Comparison of ENCODE assay signal across 1 cellular context in the genomic region with DNA sequence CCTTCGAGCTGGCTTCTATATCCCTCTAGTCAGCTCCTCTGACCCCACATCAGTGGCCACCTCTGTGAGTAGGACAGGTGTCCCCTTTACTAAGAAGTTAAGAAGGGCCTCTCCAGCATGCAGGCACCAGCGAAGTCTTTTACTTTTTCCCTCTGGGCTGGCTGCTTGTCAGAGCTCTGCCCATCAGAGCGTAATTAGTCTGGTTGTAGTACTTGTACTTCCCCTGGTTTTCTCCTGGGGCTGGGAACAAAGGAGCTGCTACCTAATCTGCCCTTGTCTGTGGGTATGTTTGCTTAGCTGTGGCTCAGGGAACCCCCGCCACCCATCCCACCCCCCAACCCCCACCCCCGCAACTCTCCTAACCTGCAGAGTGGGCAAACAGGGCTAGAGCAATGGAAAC.
TF ChIP-seq lines count a peak whose summit lies in the region.

No MANE protein-coding gene starts in this region.

TF ChIP-seq in GM12878, 131 proteins besides CTCF, POLR2A, EP300 and RAD21:
- TF ChIP-seq, protein P1, sequence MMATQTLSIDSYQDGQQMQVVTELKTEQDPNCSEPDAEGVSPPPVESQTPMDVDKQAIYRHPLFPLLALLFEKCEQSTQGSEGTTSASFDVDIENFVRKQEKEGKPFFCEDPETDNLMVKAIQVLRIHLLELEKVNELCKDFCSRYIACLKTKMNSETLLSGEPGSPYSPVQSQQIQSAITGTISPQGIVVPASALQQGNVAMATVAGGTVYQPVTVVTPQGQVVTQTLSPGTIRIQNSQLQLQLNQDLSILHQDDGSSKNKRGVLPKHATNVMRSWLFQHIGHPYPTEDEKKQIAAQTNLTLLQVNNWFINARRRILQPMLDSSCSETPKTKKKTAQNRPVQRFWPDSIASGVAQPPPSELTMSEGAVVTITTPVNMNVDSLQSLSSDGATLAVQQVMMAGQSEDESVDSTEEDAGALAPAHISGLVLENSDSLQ (IDR thresholded peaks at IDR 0.05): no peak
- TF ChIP-seq RFX5 (IDR thresholded peaks at IDR 0.05; ENCODE audit: low read depth, low read length) (no peak), IKZF2 (IDR thresholded peaks at IDR 0.05) (no peak), CHD2 (IDR thresholded peaks at IDR 0.05; ENCODE audit: borderline replicate concordance, low read depth, low read length) (no peak), LARP7 (IDR thresholded peaks at IDR 0.05) (no peak), GATAD2B (conservative IDR thresholded peaks at IDR 0.05; ENCODE audit: low read depth) (no peak), JUNB (IDR thresholded peaks at IDR 0.05) (no peak), TCF7 (IDR thresholded peaks at IDR 0.05; ENCODE audit: borderline replicate concordance) (no peak), MXI1 (IDR thresholded peaks at IDR 0.05; ENCODE audit: low read depth, low read length) (no peak), MEF2B (IDR thresholded peaks at IDR 0.05; ENCODE audit: partially characterized antibody, poor library complexity, severe bottlenecking) (peak; percentile 20), HDGF (IDR thresholded peaks at IDR 0.05) (no peak), BHLHE40 (IDR thresholded peaks at IDR 0.05; ENCODE audit: borderline replicate concordance in 1 of 2, low read depth in 2 of 2, low read length in 1 of 2) (no peak), PAX5 (IDR thresholded peaks at IDR 0.05; ENCODE audit: borderline replicate concordance, low read depth, low read length) (0 out of 2 replicates have a peak, but pooled peaks have one; percentile 22), SMAD5 (IDR thresholded peaks at IDR 0.05; ENCODE audit: low read depth) (no peak), RUNX3 (IDR thresholded peaks at IDR 0.05; ENCODE audit: low read length) (0 out of 2 replicates have a peak, but pooled peaks have one; percentile 22), MYB (IDR thresholded peaks at IDR 0.05; ENCODE audit: borderline replicate concordance, low read depth, low read length) (no peak), RAD51 (IDR thresholded peaks at IDR 0.05) (no peak), ZBED1 (IDR thresholded peaks at IDR 0.05; ENCODE audit: borderline replicate concordance) (no peak), ZNF207 (IDR thresholded peaks at IDR 0.05; ENCODE audit: borderline replicate concordance) (no peak), STAT3 (IDR thresholded peaks at IDR 0.05; ENCODE audit: low read depth, low read length) (no peak), MTA2 (IDR thresholded peaks at IDR 0.05; ENCODE audit: low read depth) (peak; percentile 45; the same call in 1 of the 2 replicates), BMI1 (IDR thresholded peaks at IDR 0.05; ENCODE audit: borderline replicate concordance) (no peak)
- TF ChIP-seq, protein P2, sequence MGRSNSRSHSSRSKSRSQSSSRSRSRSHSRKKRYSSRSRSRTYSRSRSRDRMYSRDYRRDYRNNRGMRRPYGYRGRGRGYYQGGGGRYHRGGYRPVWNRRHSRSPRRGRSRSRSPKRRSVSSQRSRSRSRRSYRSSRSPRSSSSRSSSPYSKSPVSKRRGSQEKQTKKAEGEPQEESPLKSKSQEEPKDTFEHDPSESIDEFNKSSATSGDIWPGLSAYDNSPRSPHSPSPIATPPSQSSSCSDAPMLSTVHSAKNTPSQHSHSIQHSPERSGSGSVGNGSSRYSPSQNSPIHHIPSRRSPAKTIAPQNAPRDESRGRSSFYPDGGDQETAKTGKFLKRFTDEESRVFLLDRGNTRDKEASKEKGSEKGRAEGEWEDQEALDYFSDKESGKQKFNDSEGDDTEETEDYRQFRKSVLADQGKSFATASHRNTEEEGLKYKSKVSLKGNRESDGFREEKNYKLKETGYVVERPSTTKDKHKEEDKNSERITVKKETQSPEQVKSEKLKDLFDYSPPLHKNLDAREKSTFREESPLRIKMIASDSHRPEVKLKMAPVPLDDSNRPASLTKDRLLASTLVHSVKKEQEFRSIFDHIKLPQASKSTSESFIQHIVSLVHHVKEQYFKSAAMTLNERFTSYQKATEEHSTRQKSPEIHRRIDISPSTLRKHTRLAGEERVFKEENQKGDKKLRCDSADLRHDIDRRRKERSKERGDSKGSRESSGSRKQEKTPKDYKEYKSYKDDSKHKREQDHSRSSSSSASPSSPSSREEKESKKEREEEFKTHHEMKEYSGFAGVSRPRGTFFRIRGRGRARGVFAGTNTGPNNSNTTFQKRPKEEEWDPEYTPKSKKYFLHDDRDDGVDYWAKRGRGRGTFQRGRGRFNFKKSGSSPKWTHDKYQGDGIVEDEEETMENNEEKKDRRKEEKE (IDR thresholded peaks at IDR 0.05): no peak
- TF ChIP-seq, protein P3, sequence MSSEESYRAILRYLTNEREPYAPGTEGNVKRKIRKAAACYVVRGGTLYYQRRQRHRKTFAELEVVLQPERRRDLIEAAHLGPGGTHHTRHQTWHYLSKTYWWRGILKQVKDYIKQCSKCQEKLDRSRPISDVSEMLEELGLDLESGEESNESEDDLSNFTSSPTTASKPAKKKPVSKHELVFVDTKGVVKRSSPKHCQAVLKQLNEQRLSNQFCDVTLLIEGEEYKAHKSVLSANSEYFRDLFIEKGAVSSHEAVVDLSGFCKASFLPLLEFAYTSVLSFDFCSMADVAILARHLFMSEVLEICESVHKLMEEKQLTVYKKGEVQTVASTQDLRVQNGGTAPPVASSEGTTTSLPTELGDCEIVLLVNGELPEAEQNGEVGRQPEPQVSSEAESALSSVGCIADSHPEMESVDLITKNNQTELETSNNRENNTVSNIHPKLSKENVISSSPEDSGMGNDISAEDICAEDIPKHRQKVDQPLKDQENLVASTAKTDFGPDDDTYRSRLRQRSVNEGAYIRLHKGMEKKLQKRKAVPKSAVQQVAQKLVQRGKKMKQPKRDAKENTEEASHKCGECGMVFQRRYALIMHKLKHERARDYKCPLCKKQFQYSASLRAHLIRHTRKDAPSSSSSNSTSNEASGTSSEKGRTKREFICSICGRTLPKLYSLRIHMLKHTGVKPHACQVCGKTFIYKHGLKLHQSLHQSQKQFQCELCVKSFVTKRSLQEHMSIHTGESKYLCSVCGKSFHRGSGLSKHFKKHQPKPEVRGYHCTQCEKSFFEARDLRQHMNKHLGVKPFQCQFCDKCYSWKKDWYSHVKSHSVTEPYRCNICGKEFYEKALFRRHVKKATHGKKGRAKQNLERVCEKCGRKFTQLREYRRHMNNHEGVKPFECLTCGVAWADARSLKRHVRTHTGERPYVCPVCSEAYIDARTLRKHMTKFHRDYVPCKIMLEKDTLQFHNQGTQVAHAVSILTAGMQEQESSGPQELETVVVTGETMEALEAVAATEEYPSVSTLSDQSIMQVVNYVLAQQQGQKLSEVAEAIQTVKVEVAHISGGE (CRISPR knock-in tag; IDR thresholded peaks at IDR 0.05): no peak
- TF ChIP-seq, protein P4, sequence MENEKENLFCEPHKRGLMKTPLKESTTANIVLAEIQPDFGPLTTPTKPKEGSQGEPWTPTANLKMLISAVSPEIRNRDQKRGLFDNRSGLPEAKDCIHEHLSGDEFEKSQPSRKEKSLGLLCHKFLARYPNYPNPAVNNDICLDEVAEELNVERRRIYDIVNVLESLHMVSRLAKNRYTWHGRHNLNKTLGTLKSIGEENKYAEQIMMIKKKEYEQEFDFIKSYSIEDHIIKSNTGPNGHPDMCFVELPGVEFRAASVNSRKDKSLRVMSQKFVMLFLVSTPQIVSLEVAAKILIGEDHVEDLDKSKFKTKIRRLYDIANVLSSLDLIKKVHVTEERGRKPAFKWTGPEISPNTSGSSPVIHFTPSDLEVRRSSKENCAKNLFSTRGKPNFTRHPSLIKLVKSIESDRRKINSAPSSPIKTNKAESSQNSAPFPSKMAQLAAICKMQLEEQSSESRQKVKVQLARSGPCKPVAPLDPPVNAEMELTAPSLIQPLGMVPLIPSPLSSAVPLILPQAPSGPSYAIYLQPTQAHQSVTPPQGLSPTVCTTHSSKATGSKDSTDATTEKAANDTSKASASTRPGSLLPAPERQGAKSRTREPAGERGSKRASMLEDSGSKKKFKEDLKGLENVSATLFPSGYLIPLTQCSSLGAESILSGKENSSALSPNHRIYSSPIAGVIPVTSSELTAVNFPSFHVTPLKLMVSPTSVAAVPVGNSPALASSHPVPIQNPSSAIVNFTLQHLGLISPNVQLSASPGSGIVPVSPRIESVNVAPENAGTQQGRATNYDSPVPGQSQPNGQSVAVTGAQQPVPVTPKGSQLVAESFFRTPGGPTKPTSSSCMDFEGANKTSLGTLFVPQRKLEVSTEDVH (IDR thresholded peaks at IDR 0.05; ENCODE audit: low read depth, partially characterized antibody): no peak
- TF ChIP-seq, protein P5, sequence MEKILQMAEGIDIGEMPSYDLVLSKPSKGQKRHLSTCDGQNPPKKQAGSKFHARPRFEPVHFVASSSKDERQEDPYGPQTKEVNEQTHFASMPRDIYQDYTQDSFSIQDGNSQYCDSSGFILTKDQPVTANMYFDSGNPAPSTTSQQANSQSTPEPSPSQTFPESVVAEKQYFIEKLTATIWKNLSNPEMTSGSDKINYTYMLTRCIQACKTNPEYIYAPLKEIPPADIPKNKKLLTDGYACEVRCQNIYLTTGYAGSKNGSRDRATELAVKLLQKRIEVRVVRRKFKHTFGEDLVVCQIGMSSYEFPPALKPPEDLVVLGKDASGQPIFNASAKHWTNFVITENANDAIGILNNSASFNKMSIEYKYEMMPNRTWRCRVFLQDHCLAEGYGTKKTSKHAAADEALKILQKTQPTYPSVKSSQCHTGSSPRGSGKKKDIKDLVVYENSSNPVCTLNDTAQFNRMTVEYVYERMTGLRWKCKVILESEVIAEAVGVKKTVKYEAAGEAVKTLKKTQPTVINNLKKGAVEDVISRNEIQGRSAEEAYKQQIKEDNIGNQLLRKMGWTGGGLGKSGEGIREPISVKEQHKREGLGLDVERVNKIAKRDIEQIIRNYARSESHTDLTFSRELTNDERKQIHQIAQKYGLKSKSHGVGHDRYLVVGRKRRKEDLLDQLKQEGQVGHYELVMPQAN (conservative IDR thresholded peaks at IDR 0.05): no peak
